In the genomic region with DNA sequence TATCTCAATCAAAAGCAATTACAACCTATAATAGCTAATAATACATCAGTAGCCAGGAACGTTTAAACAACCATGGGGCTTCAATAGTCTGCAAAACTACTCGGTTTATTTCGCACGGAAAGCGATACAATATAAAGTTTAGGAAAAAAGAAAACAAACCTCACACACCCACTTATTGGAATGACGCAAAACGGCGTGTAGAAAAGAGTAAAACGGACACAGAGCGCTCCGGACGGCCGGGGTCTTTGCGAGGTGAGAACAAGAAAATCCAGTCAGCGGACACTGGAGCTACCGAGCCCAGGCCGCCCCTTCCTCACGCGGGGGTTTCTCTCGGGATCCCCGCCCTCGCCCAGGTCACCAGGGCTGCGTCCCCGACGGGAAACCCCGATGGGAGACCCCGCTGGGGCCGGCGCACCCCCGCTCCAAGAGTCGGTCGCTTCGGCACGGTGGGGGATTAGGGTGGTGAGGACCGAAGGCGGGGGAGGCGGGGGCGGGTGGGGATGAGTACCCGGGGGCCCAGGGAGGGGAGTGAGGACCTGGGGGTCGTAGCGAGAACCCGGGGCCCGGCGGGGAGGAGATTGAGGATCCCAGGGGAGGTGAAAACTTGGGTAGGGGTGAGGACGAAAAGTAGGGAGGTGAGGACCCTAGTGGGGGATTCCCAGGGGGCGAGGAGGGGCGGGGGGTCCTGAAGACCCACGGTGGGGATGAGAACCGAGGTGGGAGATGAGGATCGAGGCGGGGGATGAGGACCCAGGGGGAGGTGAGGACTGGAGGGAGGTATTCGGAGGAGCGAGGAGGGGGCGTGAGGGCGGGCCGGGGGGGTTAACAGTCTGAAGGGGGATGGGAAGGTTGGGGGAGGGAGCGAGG, we compare ENCODE assay signal across 7 cellular contexts. TPM values are rescaled to one million over a fixed set of nuclear protein-coding genes. Genes with fewer than 3 reads are reported as not detected.
A peak's percentile ranks its signal among the peaks of the same experiment; 100 is the strongest.
DNase-seq lines count a peak whose midpoint lies in the region; ATAC-seq and TF ChIP-seq lines count a peak whose summit lies in the region.

No MANE protein-coding gene starts in this region.

- H3K4me3 ChIP-seq in HCT116 (replicated peaks in 1 of 2; ENCODE audit: low read depth in 1 of 2, low read length in 2 of 2): peak overlapping the region; percentile 97 to 98
- peak overlapping the region; percentile 100 for H3K4me3 ChIP-seq in iPS-11a (ENCODE audit: low read depth, low read length)

- peaks cover 28% of the 10 kb centered on the region for H3K4me1 Mint-ChIP-seq in activated CD8-positive, alpha-beta T cell treated with anti-CD3 and anti-CD28 coated beads, Interleukin-2, amount 10 ng/mL, durations not matched to agents 7 days and 5 days (ENCODE audit: low read depth)
- peaks cover 24 to 35% of the 10 kb centered on the region in 2 donors for H3K4me1 Mint-ChIP-seq in stimulated activated naive B cell treated with anti-CD40 and anti-IgM and Interleukin-4, amounts not matched to agents 10 μg/mL and 1 μg/mL and 100 μg/mL, for 72 hours

- peaks cover 14 to 15% of the 10 kb centered on the region in 2 experiments for H3K36me3 ChIP-seq in HCT116 (ENCODE audit: control insufficient read depth in 1 of 2, insufficient read depth in 2 of 2, low read length in 2 of 2)

- peak overlapping the region; percentile 99; the same call in 1 of the 2 replicates for H3K27ac ChIP-seq in HCT116 (ENCODE audit: low read depth, low read length)

- no peaks in the 10 kb centered on the region for H3K9me3 Mint-ChIP-seq in activated CD8-positive, alpha-beta T cell treated with anti-CD3 and anti-CD28 coated beads, Interleukin-2, amount 10 ng/mL, durations not matched to agents 7 days and 5 days (ENCODE audit: insufficient read depth)
- H3K9me3 Mint-ChIP-seq in stimulated activated naive B cell treated with anti-CD40 and anti-IgM and Interleukin-4, amounts not matched to agents 10 μg/mL and 1 μg/mL and 100 μg/mL, for 72 hours: no peaks in the 10 kb centered on the region

- peaks cover 5% of the 10 kb centered on the region for H3K27me3 Mint-ChIP-seq in activated CD8-positive, alpha-beta T cell treated with anti-CD3 and anti-CD28 coated beads, Interleukin-2, amount 10 ng/mL, durations not matched to agents 7 days and 5 days (ENCODE audit: low read depth)
- H3K27me3 Mint-ChIP-seq in stimulated activated naive B cell treated with anti-CD40 and anti-IgM and Interleukin-4, amounts not matched to agents 10 μg/mL and 1 μg/mL and 100 μg/mL, for 72 hours: no peaks in the 10 kb centered on the region

- H3K79me2 ChIP-seq in HCT116 (ENCODE audit: insufficient read depth, low read length): peaks cover 57% of the 10 kb centered on the region

- H3K4me1 ChIP-seq in HCT116 (ENCODE audit: control insufficient read depth in 1 of 2, insufficient read depth in 2 of 2, low read length in 2 of 2): peaks cover 10 to 24% of the 10 kb centered on the region in 2 experiments; a peak in 3 of 4 replicates

- no peaks in the 10 kb centered on the region for H3K9me3 ChIP-seq in HCT116 (ENCODE audit: control insufficient read depth in 1 of 2, insufficient read depth in 1 of 2, low read depth in 1 of 2, low read length in 2 of 2)

- ATAC-seq in HCT116: no peak
- no peak for ATAC-seq in activated CD8-positive, alpha-beta T cell treated with anti-CD3 and anti-CD28 coated beads, Interleukin-2, amount 10 ng/mL, durations not matched to agents 7 days and 5 days
- ATAC-seq in stimulated activated naive B cell treated with anti-CD40 and anti-IgM and Interleukin-4, amounts not matched to agents 10 μg/mL and 1 μg/mL and 100 μg/mL, for 72 hours (replicated peaks): no peak
- no peak for ATAC-seq in GM18858 (IDR thresholded peaks at IDR 0.05; ENCODE audit: unreplicated experiment)

- H3K27me3 ChIP-seq in HCT116 (ENCODE audit: insufficient read depth, low read length): no peaks in the 10 kb centered on the region

- TF ChIP-seq RAD21 in HCT116 (IDR thresholded peaks at IDR 0.05; ENCODE audit: low read depth): no peak

- peaks cover 28% of the 10 kb centered on the region for H3K36me3 Mint-ChIP-seq in activated CD8-positive, alpha-beta T cell treated with anti-CD3 and anti-CD28 coated beads, Interleukin-2, amount 10 ng/mL, durations not matched to agents 7 days and 5 days (ENCODE audit: low read depth)
- peaks cover 15 to 26% of the 10 kb centered on the region in 2 donors for H3K36me3 Mint-ChIP-seq in stimulated activated naive B cell treated with anti-CD40 and anti-IgM and Interleukin-4, amounts not matched to agents 10 μg/mL and 1 μg/mL and 100 μg/mL, for 72 hours

- H2AFZ ChIP-seq in HCT116 (ENCODE audit: low read depth, low read length, poor library complexity, severe bottlenecking): no peak overlapping the region

- TF ChIP-seq POLR2A in HCT116 (IDR thresholded peaks at IDR 0.05; ENCODE audit: borderline replicate concordance, extremely low read depth, insufficient read depth, insufficient read length): no peak

- peak overlapping the region; percentile 88 for H3K4me2 ChIP-seq in HCT116 (ENCODE audit: low read length)

- peak overlapping the region; percentile 88 for H3K27ac Mint-ChIP-seq in activated CD8-positive, alpha-beta T cell treated with anti-CD3 and anti-CD28 coated beads, Interleukin-2, amount 10 ng/mL, durations not matched to agents 7 days and 5 days
- H3K27ac Mint-ChIP-seq in stimulated activated naive B cell treated with anti-CD40 and anti-IgM and Interleukin-4, amounts not matched to agents 10 μg/mL and 1 μg/mL and 100 μg/mL, for 72 hours: peak overlapping the region; percentile 98

- no peaks in the 10 kb centered on the region for H3K9me2 ChIP-seq in HCT116 (ENCODE audit: insufficient read depth)

- peak overlapping the region; percentile 85 for H3K4me3 Mint-ChIP-seq in activated CD8-positive, alpha-beta T cell treated with anti-CD3 and anti-CD28 coated beads, Interleukin-2, amount 10 ng/mL, durations not matched to agents 7 days and 5 days
- H3K4me3 Mint-ChIP-seq in stimulated activated naive B cell treated with anti-CD40 and anti-IgM and Interleukin-4, amounts not matched to agents 10 μg/mL and 1 μg/mL and 100 μg/mL, for 72 hours: peak overlapping the region; percentile 87 to 90

- no peak for TF ChIP-seq CTCF in HCT116 (IDR thresholded peaks at IDR 0.05 in 2 of 3, conservative IDR thresholded peaks at IDR 0.05 in 1 of 3; ENCODE audit: borderline replicate concordance in 1 of 3, insufficient read depth in 1 of 3, low read depth in 2 of 3, low read length in 2 of 3)

- CTCF ChIA-PET in HCT116 (lab: Charles Lee): no interaction called here
- CTCF ChIA-PET in activated CD8-positive, alpha-beta T cell treated with anti-CD3 and anti-CD28 coated beads, Interleukin-2, amount 10 ng/mL, durations not matched to agents 7 days and 5 days (lab: Charles Lee): interaction anchor here (0.8 to 1.2 kb wide), 5 partner anchors 8 to 461 kb away, joined by 3 read pairs; partner anchors contain the start of gene RNF4

- intact Hi-C loops in HCT116 (cut with micrococcal nuclease): loop anchor here (5.0 kb wide), 1 partner anchor 49 kb away; the partner anchor contains the start of gene NAT8L

- peaks cover 6% of the 10 kb centered on the region for H4K20me1 ChIP-seq in HCT116 (ENCODE audit: insufficient read depth)

- POLR2A ChIA-PET in HCT116 (lab: Charles Lee): no interaction called here
- POLR2A ChIA-PET in activated CD8-positive, alpha-beta T cell treated with anti-CD3 and anti-CD28 coated beads, Interleukin-2, amount 10 ng/mL, durations not matched to agents 7 days and 5 days (lab: Charles Lee): interaction anchor here (0.6 to 1.8 kb wide), 9 partner anchors 11 to 1051 kb away, joined by 3 to 4 read pairs (median 3); partner anchors contain the start of genes TACC3 and TMEM129

- peak overlapping the region; percentile 96 for H3K9ac ChIP-seq in HCT116 (ENCODE audit: low read length)

- DNase-seq in HCT116 (ENCODE audit: low read depth, low spot score) (no peak), COLO829 (ENCODE audit: low spot score) (no peak)
- DNase-seq in activated CD8-positive, alpha-beta T cell treated with anti-CD3 and anti-CD28 coated beads, Interleukin-2, amount 10 ng/mL, durations not matched to agents 7 days and 5 days: no peak
- DNase-seq in stimulated activated naive B cell treated with anti-CD40 and anti-IgM and Interleukin-4, amounts not matched to agents 10 μg/mL and 1 μg/mL and 100 μg/mL, for 72 hours: no peak
- no peak for DNase-seq in stimulated activated CD4-positive, alpha-beta T cell treated with anti-CD3 and anti-CD28 coated beads, Interleukin-1b, Interleukin-23, amount 100 ng/mL, for 48 hours

- RAD21 ChIA-PET in HCT116 (lab: Charles Lee; ENCODE audit: low non-redundant PET in 1 of 2, low total read pairs in 2 of 2, uncharacterized antibody in 2 of 2, unreplicated experiment in 2 of 2): no interaction called here

- no TSS peak for BruUV-seq in HCT116 (replicated peaks; lab: Mats Ljungman, UMichigan)

TF ChIP-seq in HCT116, 20 proteins besides CTCF, POLR2A, EP300 and RAD21 (continues in another document):
- TF ChIP-seq EZH2 (IDR thresholded peaks at IDR 0.05) (no peak), ZFX (IDR thresholded peaks at IDR 0.05) (no peak), SRF (IDR thresholded peaks at IDR 0.05; ENCODE audit: low read depth) (no peak), ELF1 (IDR thresholded peaks at IDR 0.05; ENCODE audit: borderline replicate concordance, low read depth) (no peak)

RNA-seq across cellular contexts. Expression of gene NELFA, which starts 0.7 kb away (rescaled TPM):
- 56.1 TPM for total RNA-seq in HCT116 (2021; ENCODE audit: unreplicated experiment)
- 50.8 and 57.2 TPM in 2 replicates for polyA plus RNA-seq in HCT116 (2012)
- 10 to 100 TPM; 32.2 to 35.6 TPM for total RNA-seq in activated CD8-positive, alpha-beta T cell treated with anti-CD3 and anti-CD28 coated beads, Interleukin-2, amount 10 ng/mL, durations not matched to agents 7 days and 5 days

RNA-seq across cellular contexts. Expression of gene NAT8L, which starts 51.1 kb away (rescaled TPM):
- 9.2 TPM for total RNA-seq in HCT116 (2021; ENCODE audit: unreplicated experiment)
- 4.6 and 5.2 TPM in 2 replicates for polyA plus RNA-seq in HCT116 (2012)
- total RNA-seq in activated CD8-positive, alpha-beta T cell treated with anti-CD3 and anti-CD28 coated beads, Interleukin-2, amount 10 ng/mL, durations not matched to agents 7 days and 5 days: under 1 TPM in 1 of 2 experiments, not detected in 1; 0.05 TPM
